Comparison of ENCODE assay signal across 27 cellular contexts in the genomic region with DNA sequence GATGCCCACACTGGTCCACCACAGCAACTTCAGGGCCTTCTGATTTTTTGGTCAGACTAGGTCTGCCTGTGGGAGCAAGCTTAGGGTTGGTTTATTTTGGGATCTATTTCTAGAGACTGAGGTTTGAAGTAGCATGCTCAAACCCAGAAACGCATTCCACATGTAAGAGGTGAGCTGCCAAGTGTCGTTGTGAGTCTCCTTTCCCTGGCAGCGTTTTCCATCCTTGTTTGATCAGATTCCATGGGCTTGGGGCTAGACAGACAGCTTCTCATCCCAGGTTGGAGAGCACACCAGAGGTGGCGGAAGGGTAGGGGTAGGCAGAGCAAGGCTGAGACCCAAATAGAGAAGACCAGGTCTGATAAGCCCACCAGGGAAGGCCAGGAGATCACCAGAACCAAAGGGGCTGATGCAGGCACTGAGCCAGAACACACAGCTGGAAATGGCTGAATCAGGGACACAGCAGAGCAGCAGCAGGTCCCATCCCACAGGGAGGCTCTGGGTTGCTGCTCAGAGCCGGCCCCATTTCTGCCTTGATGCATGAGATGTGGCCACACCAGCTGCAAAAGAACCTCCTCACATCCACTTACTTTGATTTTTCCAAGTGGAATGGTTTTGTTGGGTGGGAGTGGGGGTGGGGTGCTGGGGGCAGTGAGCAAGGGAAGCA.
DNase-seq lines count a peak whose midpoint lies in the region; FAIRE-seq and TF ChIP-seq lines count a peak whose summit lies in the region.
"Had no signal": no experiment of that assay in that cellular context is flagged by ENCODE, and none has a peak within 500 bp of the region (broad histone marks: within the 10 kb centered on the region; RNA-seq: fewer than 3 reads in every experiment).

No MANE protein-coding gene starts in this region.

- TF ChIP-seq POLR2A in esophagus squamous epithelium (IDR thresholded peaks at IDR 0.05): no peak
- TF ChIP-seq POLR2A in H54 (IDR thresholded peaks at IDR 0.05; ENCODE audit: low read depth, low read length): no peak

- no peak overlapping the region for H3K27ac ChIP-seq in Karpas-422 (ENCODE audit: low read length)
- H3K27ac ChIP-seq in fibroblast of lung (ENCODE audit: insufficient read depth, low read length): peak overlapping the region; percentile 60
- no peak overlapping the region for H3K27ac ChIP-seq in neuronal stem cell (replicated peaks; ENCODE audit: low read length)
- no peak overlapping the region for H3K27ac ChIP-seq in A673 (ENCODE audit: low read depth, low read length, poor library complexity, severe bottlenecking)
- H3K27ac ChIP-seq in esophagus squamous epithelium: no peak overlapping the region

- peak overlapping the region; percentile 68 for H2BK15ac ChIP-seq in neuronal stem cell (ENCODE audit: low read length)

- peak; percentile 39 for DNase-seq in AG20443 (ENCODE audit: low spot score)
- peak; percentile 31 for DNase-seq in Karpas-422
- DNase-seq in fibroblast of lung (ENCODE audit: low read depth in 2 of 2): peak in 1 of 2 donors; percentile 60
- DNase-seq in neuronal stem cell (ENCODE audit: low spot score): no peak
- no peak for DNase-seq in A673 (ENCODE audit: low spot score)
- DNase-seq in esophagus squamous epithelium (lab: John Stamatoyannopoulos, UW): no peak
- no peak for DNase-seq in H54 (ENCODE audit: insufficient read length, low spot score)
- no peak for DNase-seq in cerebellum (ENCODE audit: low spot score)
- DNase-seq: activated CD4-positive, alpha-beta T cell treated with anti-CD3 and anti-CD28 coated beads for 36 hours; anterior cingulate cortex; DMS79 treated with DMSO at 0.1 percent for 48 hours; effector memory CD4-positive, alpha-beta T cell; head of caudate nucleus; Kasumi-1; midbrain; NCI-H1092; NCI-H1930; NCI-H226; NCI-H748 treated with DMSO at 0.1 percent for 48 hours; OCI-M1; SIG-M5; stimulated activated naive B cell treated with anti-CD40 and anti-IgM and Interleukin-4, amounts not matched to agents 10 μg/mL and 1 μg/mL and 100 μg/mL, for 72 hours; T-cell had no signal

- H3K4ac ChIP-seq in neuronal stem cell (ENCODE audit: low read length): no peak overlapping the region

- H4K20me1 ChIP-seq in Karpas-422 (ENCODE audit: insufficient read depth, low read depth, low read length): no peaks in the 10 kb centered on the region
- H4K20me1 ChIP-seq in fibroblast of lung (ENCODE audit: control insufficient read depth, extremely low read depth, insufficient read depth, low read length): no peaks in the 10 kb centered on the region

- no peaks in the 10 kb centered on the region for H3K4me1 ChIP-seq in Karpas-422 (ENCODE audit: low read length)
- H3K4me1 ChIP-seq in fibroblast of lung (ENCODE audit: control insufficient read depth, extremely low read depth, insufficient read depth, low read length): peaks cover 10% of the 10 kb centered on the region
- peaks cover 0 to 4% of the 10 kb centered on the region in 2 donors for H3K4me1 ChIP-seq in neuronal stem cell (ENCODE audit: control insufficient read depth in 2 of 2, insufficient read depth in 1 of 2, low read depth in 1 of 2, low read length in 2 of 2)
- no peaks in the 10 kb centered on the region for H3K4me1 ChIP-seq in A673 (ENCODE audit: insufficient read depth, low read length, poor library complexity, severe bottlenecking)
- peaks cover 0 to 24% (median 0%) of the 10 kb centered on the region in 3 donors for H3K4me1 ChIP-seq in esophagus squamous epithelium
- H3K4me1 ChIP-seq: prostate gland had no signal

- no peak overlapping the region for H3K14ac ChIP-seq in neuronal stem cell (ENCODE audit: low read length)

- TF ChIP-seq CTCF in fibroblast of lung (conservative IDR thresholded peaks at IDR 0.05 in 1 of 2, IDR thresholded peaks at IDR 0.05 in 1 of 2; ENCODE audit: low read depth in 1 of 2, low read length in 2 of 2) (no peak), A673 (conservative IDR thresholded peaks at IDR 0.05; ENCODE audit: low read depth, low read length) (no peak), esophagus squamous epithelium (IDR thresholded peaks at IDR 0.05) (no peak)

- H3K79me1 ChIP-seq in neuronal stem cell (ENCODE audit: low read depth, low read length): no peaks in the 10 kb centered on the region

- H3K79me2 ChIP-seq in Karpas-422 (ENCODE audit: low read length): no peaks in the 10 kb centered on the region
- H3K79me2 ChIP-seq in fibroblast of lung (ENCODE audit: control insufficient read depth, insufficient read depth, low read length): no peaks in the 10 kb centered on the region

- intact Hi-C loops in A673 (cut with micrococcal nuclease; ENCODE audit: unreplicated experiment) (no loop called here), esophagus squamous epithelium (cut with DNase I) (no loop called here)

- H2AK5ac ChIP-seq in neuronal stem cell (ENCODE audit: low read depth, low read length): no peak overlapping the region

- H3K9ac ChIP-seq in Karpas-422 (ENCODE audit: low read length): no peak overlapping the region
- no peak overlapping the region for H3K9ac ChIP-seq in fibroblast of lung (ENCODE audit: insufficient read depth, low read length)
- H3K9ac ChIP-seq in neuronal stem cell (ENCODE audit: low read depth, low read length, poor library complexity): no peak overlapping the region

- H3K27me3 ChIP-seq in Karpas-422 (ENCODE audit: low read length) (no peaks in the 10 kb centered on the region), fibroblast of lung (ENCODE audit: control insufficient read depth, insufficient read depth, low read length) (no peaks in the 10 kb centered on the region), neuronal stem cell (ENCODE audit: control insufficient read depth in 3 of 3, insufficient read depth in 3 of 3, low read depth in 1 of 3, low read length in 3 of 3) (no peaks in the 10 kb centered on the region), A673 (replicated peaks; ENCODE audit: insufficient read depth, low read depth, low read length, poor library complexity) (no peaks in the 10 kb centered on the region), esophagus squamous epithelium (no peaks in the 10 kb centered on the region)

- H3K36me3 ChIP-seq in Karpas-422 (ENCODE audit: insufficient read depth, low read length): no peaks in the 10 kb centered on the region
- H3K36me3 ChIP-seq in fibroblast of lung (ENCODE audit: control insufficient read depth, insufficient read depth, low read length): no peaks in the 10 kb centered on the region
- no peaks in the 10 kb centered on the region for H3K36me3 ChIP-seq in neuronal stem cell (replicated peaks in 1 of 2; ENCODE audit: control insufficient read depth in 2 of 2, insufficient read depth in 2 of 2, low read length in 2 of 2)
- H3K36me3 ChIP-seq in A673 (ENCODE audit: insufficient read depth, low read length, poor library complexity, severe bottlenecking): no peaks in the 10 kb centered on the region
- no peaks in the 10 kb centered on the region for H3K36me3 ChIP-seq in esophagus squamous epithelium
- H3K36me3 ChIP-seq: prostate gland had no signal

- H2AFZ ChIP-seq in Karpas-422 (ENCODE audit: low read length) (no peak overlapping the region), fibroblast of lung (ENCODE audit: low read length) (no peak overlapping the region), neuronal stem cell (ENCODE audit: low read length) (no peak overlapping the region)
- H2AFZ ChIP-seq: GM23338 had no signal

- H2BK5ac ChIP-seq in neuronal stem cell (ENCODE audit: low read length): no peak overlapping the region

- CTCF ChIA-PET in A673 (lab: Charles Lee): no interaction called here

- peak overlapping the region; percentile 28 for H4K91ac ChIP-seq in neuronal stem cell (ENCODE audit: low read depth, low read length, poor library complexity)

- H3K23ac ChIP-seq in neuronal stem cell (ENCODE audit: low read depth, low read length, poor library complexity): no peak overlapping the region

- POLR2A ChIA-PET in A673 (lab: Charles Lee; ENCODE audit: low non-redundant PET): no interaction called here

- peak overlapping the region; percentile 49 for H3K18ac ChIP-seq in neuronal stem cell (ENCODE audit: low read length)

- H4K8ac ChIP-seq in neuronal stem cell (ENCODE audit: low read depth, low read length): no peak overlapping the region

- no peaks in the 10 kb centered on the region for H3K9me2 ChIP-seq in Karpas-422 (replicated peaks; ENCODE audit: insufficient read depth, low read length)

- H2BK120ac ChIP-seq in neuronal stem cell (ENCODE audit: low read depth, low read length): no peak overlapping the region

- FAIRE-seq in H54 (lab: Jason Lieb, UNC): no peak
- FAIRE-seq: GM12892 had no signal

- no peak overlapping the region for H2BK12ac ChIP-seq in neuronal stem cell (ENCODE audit: low read length)

- H3K4me2 ChIP-seq in Karpas-422 (ENCODE audit: low read depth, low read length, poor library complexity, severe bottlenecking) (no peak overlapping the region), fibroblast of lung (ENCODE audit: extremely low read depth, insufficient read depth, low read length) (no peak overlapping the region), neuronal stem cell (ENCODE audit: insufficient read depth, low read length, poor library complexity, severe bottlenecking) (no peak overlapping the region)
- H3K4me2 ChIP-seq: GM23338, smooth muscle cell had no signal

- no CpG with 5 or more reads among the region's 5 CpGs for WGBS in neuronal stem cell (ENCODE audit: extremely low coverage in 2 of 2, insufficient read length in 2 of 2, insufficient replicate concordance in 1 of 2), 2 donors
- 5 to 24% methylated on average over 3 of the region's 5 CpGs for WGBS in esophagus squamous epithelium, 2 donors

- no TSS peak for BruUV-seq in A673 (replicated peaks; lab: Mats Ljungman, UMichigan)

- H3K4me3 ChIP-seq in Karpas-422 (ENCODE audit: low read length): no peak overlapping the region
- no peak overlapping the region for H3K4me3 ChIP-seq in fibroblast of lung (replicated peaks in 1 of 4; ENCODE audit: control extremely low read depth in 1 of 4, insufficient read depth in 1 of 4, low read depth in 3 of 4, low read length in 4 of 4)
- no peak overlapping the region for H3K4me3 ChIP-seq in neuronal stem cell (ENCODE audit: low read length in 2 of 2)
- H3K4me3 ChIP-seq in A673 (ENCODE audit: low read depth, low read length, poor library complexity, severe bottlenecking): no peak overlapping the region
- H3K4me3 ChIP-seq in esophagus squamous epithelium: no peak overlapping the region
- H3K4me3 ChIP-seq: GM23338, prostate gland, smooth muscle cell had no signal

- H3K9me3 ChIP-seq in Karpas-422 (ENCODE audit: low read length) (no peaks in the 10 kb centered on the region), fibroblast of lung (ENCODE audit: control insufficient read depth, insufficient read depth, low read depth, low read length) (no peaks in the 10 kb centered on the region), neuronal stem cell (replicated peaks in 1 of 2; ENCODE audit: control insufficient read depth in 2 of 2, insufficient read depth in 1 of 2, low read depth in 1 of 2, low read length in 2 of 2) (no peaks in the 10 kb centered on the region), A673 (ENCODE audit: low read depth, low read length, poor library complexity, severe bottlenecking) (no peaks in the 10 kb centered on the region), esophagus squamous epithelium (no peaks in the 10 kb centered on the region)
- H3K9me3 ChIP-seq: prostate gland had no signal

Comparison
In these comparisons a context has a peak if more than half of its experiments do, and no peak if none do; other contexts are left out.
1. DNase-seq: peak in AG20443 (single experiment) and Karpas-422 (single experiment); none in neuronal stem cell (single experiment), A673 (single experiment), esophagus squamous epithelium (single experiment), H54 (single experiment) and cerebellum (single experiment).